Comparison of ENCODE assay signal across 8 cellular contexts in the genomic region with DNA sequence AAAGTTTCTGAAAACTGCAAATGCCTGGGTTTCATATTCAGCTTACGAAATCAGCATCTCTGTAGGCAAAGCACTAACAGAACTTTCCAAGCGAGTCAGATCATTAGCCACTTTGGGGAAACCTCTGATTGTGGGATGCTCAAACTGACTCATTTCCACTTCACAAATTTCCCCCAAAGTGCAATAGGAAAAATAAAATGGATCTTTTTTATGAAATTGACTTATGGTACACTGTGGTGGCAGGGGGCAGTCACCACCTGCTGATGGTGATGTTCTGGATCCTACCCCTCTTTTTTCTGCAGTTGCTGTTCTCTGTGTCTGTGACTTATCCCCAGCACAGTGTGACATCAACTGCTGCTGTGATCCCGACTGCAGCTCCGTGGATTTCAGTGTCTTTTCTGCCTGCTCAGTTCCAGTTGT. TPM values are rescaled to one million over a fixed set of nuclear protein-coding genes. Genes with fewer than 3 reads are reported as not detected.
DNase-seq lines count a peak whose midpoint lies in the region; ATAC-seq and TF ChIP-seq lines count a peak whose summit lies in the region.

No MANE protein-coding gene starts in this region.

- H3K4me1 ChIP-seq in PC-3 (ENCODE audit: insufficient read depth, low read length) (peaks cover 4% of the 10 kb centered on the region), PC-9 (replicated peaks; ENCODE audit: insufficient read depth) (peaks cover 10% of the 10 kb centered on the region)
- no peaks in the 10 kb centered on the region for H3K4me1 ChIP-seq in effector memory CD4-positive, alpha-beta T cell (ENCODE audit: control insufficient read depth, insufficient read depth, low read length, poor library complexity, severe bottlenecking)

- no peaks in the 10 kb centered on the region for H3F3A ChIP-seq in PC-3 (ENCODE audit: low read length, unreplicated experiment)
- H3F3A ChIP-seq in PC-9 (ENCODE audit: insufficient read depth, low read depth): no peaks in the 10 kb centered on the region

- H3K27me3 Mint-ChIP-seq in HFFc6 (ENCODE audit: insufficient read depth): no peaks in the 10 kb centered on the region; the same call in 1 of the 2 replicates
- no peaks in the 10 kb centered on the region for H3K27me3 Mint-ChIP-seq in natural killer cell treated with Interleukin-12 subunit alpha and Interleukin-12 subunit beta and Interleukin-15 and Interleukin-18, amount 100 ng/mL, for 72 hours

- no peaks in the 10 kb centered on the region for H4K20me1 ChIP-seq in PC-3 (ENCODE audit: low read length)
- H4K20me1 ChIP-seq in PC-9 (ENCODE audit: insufficient read depth): no peaks in the 10 kb centered on the region

- no peak overlapping the region for H3K9ac ChIP-seq in PC-3 (ENCODE audit: low read length)

- H3K4me2 ChIP-seq in PC-3 (ENCODE audit: low read length) (no peak overlapping the region), PC-9 (no peak overlapping the region)

- H3K27ac ChIP-seq in PC-3 (ENCODE audit: low read length): no peak overlapping the region
- H3K27ac ChIP-seq in effector memory CD4-positive, alpha-beta T cell (ENCODE audit: insufficient read depth, low read length, poor library complexity, severe bottlenecking): no peak overlapping the region
- no peak overlapping the region for H3K27ac ChIP-seq in PC-9

- H3K36me3 Mint-ChIP-seq in HFFc6 (ENCODE audit: low read depth): no peaks in the 10 kb centered on the region
- no peaks in the 10 kb centered on the region for H3K36me3 Mint-ChIP-seq in natural killer cell treated with Interleukin-12 subunit alpha and Interleukin-12 subunit beta and Interleukin-15 and Interleukin-18, amount 100 ng/mL, for 72 hours

- peaks cover 6% of the 10 kb centered on the region for H3K4me1 Mint-ChIP-seq in HFFc6 (ENCODE audit: low read depth)
- H3K4me1 Mint-ChIP-seq in natural killer cell treated with Interleukin-12 subunit alpha and Interleukin-12 subunit beta and Interleukin-15 and Interleukin-18, amount 100 ng/mL, for 72 hours (ENCODE audit: low read depth in 2 of 2): peaks cover 3 to 6% of the 10 kb centered on the region in 2 donors

- no peaks in the 10 kb centered on the region for H3K9me3 Mint-ChIP-seq in HFFc6
- no peaks in the 10 kb centered on the region for H3K9me3 Mint-ChIP-seq in natural killer cell treated with Interleukin-12 subunit alpha and Interleukin-12 subunit beta and Interleukin-15 and Interleukin-18, amount 100 ng/mL, for 72 hours

- no peaks in the 10 kb centered on the region for H3K9me2 ChIP-seq in PC-3 (replicated peaks; ENCODE audit: low read length)
- H3K9me2 ChIP-seq in PC-9 (ENCODE audit: insufficient read depth): no peaks in the 10 kb centered on the region

- TF ChIP-seq CTCF in HFFc6 (IDR thresholded peaks at IDR 0.05) (no peak), PC-3 (conservative IDR thresholded peaks at IDR 0.05; ENCODE audit: low read depth, low read length) (peak; percentile 22; the same call in 1 of the 2 replicates), PC-9 (conservative IDR thresholded peaks at IDR 0.05) (no peak)

- ATAC-seq in GM18498 (IDR thresholded peaks at IDR 0.05; ENCODE audit: unreplicated experiment) (peak; percentile 56), PC-3 (no peak; the same call in 1 of the 2 replicates), left colon (no peak)
- peak; percentile 81 for ATAC-seq in natural killer cell treated with Interleukin-12 subunit alpha and Interleukin-12 subunit beta and Interleukin-15 and Interleukin-18, amount 100 ng/mL, for 72 hours

- H3K9me3 ChIP-seq in PC-3 (ENCODE audit: low read length) (no peaks in the 10 kb centered on the region), PC-9 (ENCODE audit: insufficient read depth, low read depth) (no peaks in the 10 kb centered on the region)
- H3K9me3 ChIP-seq in effector memory CD4-positive, alpha-beta T cell (ENCODE audit: control insufficient read depth, low read length): no peaks in the 10 kb centered on the region

- H3K79me2 ChIP-seq in PC-3 (ENCODE audit: low read length): peaks cover 3% of the 10 kb centered on the region
- peaks cover 9% of the 10 kb centered on the region; the same call in 1 of the 2 replicates for H3K79me2 ChIP-seq in PC-9 (ENCODE audit: low read depth)

- DNase-seq in HFFc6 (peak; percentile 5), PC-3 (peak; percentile 14), NCI-H1092 (lab: John Stamatoyannopoulos, UW) (no peak), left colon (no peak), PC-9 (no peak)
- peak; percentile 38 for DNase-seq in natural killer cell treated with Interleukin-12 subunit alpha and Interleukin-12 subunit beta and Interleukin-15 and Interleukin-18, amount 100 ng/mL, for 72 hours (ENCODE audit: low spot score)
- DNase-seq in effector memory CD4-positive, alpha-beta T cell: no peak

- no TSS peak for BruUV-seq in PC-3 (replicated peaks; lab: Mats Ljungman, UMichigan)
- BruUV-seq in PC-9 (replicated peaks; lab: Mats Ljungman, UMichigan): no TSS peak

- H3K27me3 ChIP-seq in PC-3 (ENCODE audit: low read length) (no peaks in the 10 kb centered on the region), PC-9 (ENCODE audit: insufficient read depth, low read depth) (no peaks in the 10 kb centered on the region)
- H3K27me3 ChIP-seq in effector memory CD4-positive, alpha-beta T cell (replicated peaks; ENCODE audit: control insufficient read depth, insufficient read depth, low read length, poor library complexity, severe bottlenecking): no peaks in the 10 kb centered on the region

- H2AFZ ChIP-seq in PC-3 (ENCODE audit: low read length): no peak overlapping the region
- H2AFZ ChIP-seq in PC-9: no peak overlapping the region

- no peak overlapping the region for H3K4me3 Mint-ChIP-seq in HFFc6
- peak overlapping the region; percentile 15 for H3K4me3 Mint-ChIP-seq in natural killer cell treated with Interleukin-12 subunit alpha and Interleukin-12 subunit beta and Interleukin-15 and Interleukin-18, amount 100 ng/mL, for 72 hours

- CTCF ChIA-PET in PC-3 (lab: Charles Lee) (no interaction called here), PC-9 (lab: Charles Lee) (interaction anchor here (0.6 kb wide), 1 partner anchor 35 kb away, joined by 10 read pairs; no protein-coding TSS in a partner anchor)

- POLR2A ChIA-PET in PC-3 (lab: Charles Lee; ENCODE audit: unreplicated experiment) (no interaction called here), PC-9 (lab: Charles Lee; ENCODE audit: unreplicated experiment) (interaction anchor here (0.6 kb wide), 1 partner anchor 50 kb away, joined by 5 read pairs; no protein-coding TSS in a partner anchor)

- H3K36me3 ChIP-seq in PC-3 (ENCODE audit: low read depth, low read length) (no peaks in the 10 kb centered on the region), PC-9 (ENCODE audit: low read depth) (no peaks in the 10 kb centered on the region)
- no peaks in the 10 kb centered on the region for H3K36me3 ChIP-seq in effector memory CD4-positive, alpha-beta T cell (ENCODE audit: control insufficient read depth, insufficient read depth, low read length)

- H3K27ac Mint-ChIP-seq in HFFc6: no peak overlapping the region
- peak overlapping the region in 1 of 2 donors; percentile 56 for H3K27ac Mint-ChIP-seq in natural killer cell treated with Interleukin-12 subunit alpha and Interleukin-12 subunit beta and Interleukin-15 and Interleukin-18, amount 100 ng/mL, for 72 hours

- intact Hi-C loops in PC-3 (cut with micrococcal nuclease) (no loop called here), left colon (cut with DNase I, micrococcal nuclease) (no loop called here), PC-9 (cut with micrococcal nuclease; ENCODE audit: unreplicated experiment) (no loop called here)

- H3K4me3 ChIP-seq in PC-3 (ENCODE audit: low read length) (no peak overlapping the region), PC-9 (no peak overlapping the region)
- H3K4me3 ChIP-seq in effector memory CD4-positive, alpha-beta T cell (ENCODE audit: insufficient read depth, low read depth, low read length, poor library complexity, severe bottlenecking): no peak overlapping the region

RNA-seq across cellular contexts. Expression of gene TCTN1, which starts 5.6 kb away (rescaled TPM):
- 10 to 100 TPM; 24.2 to 30.3 (median 25.6) TPM for total RNA-seq in HFFc6 (2021; fragmentation: NEBNext Ultra II Directional; extraction: Animal tissue kit (Norgen Biotek cat#: 25700))
- total RNA-seq in PC-3 (2014; rRNA removed): 40.0 and 40.6 TPM in 2 replicates
- 1 to 10 TPM; 5.0 to 8.9 TPM for total RNA-seq in natural killer cell treated with Interleukin-12 subunit alpha and Interleukin-12 subunit beta and Interleukin-15 and Interleukin-18, amount 100 ng/mL, for 72 hours
- total RNA-seq in left colon: 1 to 10 TPM; 8.0 to 9.1 TPM
- total RNA-seq in PC-9 (2021): 58.3 and 66.8 TPM in 2 replicates

RNA-seq across cellular contexts. Expression of gene PPTC7, which starts 36.4 kb away (rescaled TPM):
- total RNA-seq in HFFc6 (2021; fragmentation: NEBNext Ultra II Directional; extraction: Animal tissue kit (Norgen Biotek cat#: 25700)): 10 to 100 TPM in 5 of 6 experiments, 1 to 10 TPM in 1; 8.9 to 13.6 (median 12.0) TPM
- 9.0 and 16.0 TPM in 2 replicates for total RNA-seq in PC-3 (2014; rRNA removed)
- 10 to 100 TPM; 35.2 to 42.1 TPM for total RNA-seq in natural killer cell treated with Interleukin-12 subunit alpha and Interleukin-12 subunit beta and Interleukin-15 and Interleukin-18, amount 100 ng/mL, for 72 hours
- total RNA-seq in left colon: 10 to 100 TPM; 30.7 to 32.4 TPM
- 16.0 and 18.3 TPM in 2 replicates for total RNA-seq in PC-9 (2021)

Comparison
In these comparisons a context has a peak if more than half of its experiments do, and no peak if none do; other contexts are left out.
1. ATAC-seq: peak in GM18498 (single experiment) and natural killer cell treated with Interleukin-12 subunit alpha and Interleukin-12 subunit beta and Interleukin-15 and Interleukin-18, amount 100 ng/mL, for 72 hours (2 of 2); none in PC-3 (single experiment) and left colon (single experiment).
2. DNase-seq: peak in HFFc6 (single experiment), PC-3 (single experiment) and natural killer cell treated with Interleukin-12 subunit alpha and Interleukin-12 subunit beta and Interleukin-15 and Interleukin-18, amount 100 ng/mL, for 72 hours (single experiment); none in NCI-H1092 (single experiment), effector memory CD4-positive, alpha-beta T cell (0 of 3), left colon (0 of 2) and PC-9 (0 of 2).